Comparison of ENCODE assay signal across 10 cellular contexts in the genomic region with DNA sequence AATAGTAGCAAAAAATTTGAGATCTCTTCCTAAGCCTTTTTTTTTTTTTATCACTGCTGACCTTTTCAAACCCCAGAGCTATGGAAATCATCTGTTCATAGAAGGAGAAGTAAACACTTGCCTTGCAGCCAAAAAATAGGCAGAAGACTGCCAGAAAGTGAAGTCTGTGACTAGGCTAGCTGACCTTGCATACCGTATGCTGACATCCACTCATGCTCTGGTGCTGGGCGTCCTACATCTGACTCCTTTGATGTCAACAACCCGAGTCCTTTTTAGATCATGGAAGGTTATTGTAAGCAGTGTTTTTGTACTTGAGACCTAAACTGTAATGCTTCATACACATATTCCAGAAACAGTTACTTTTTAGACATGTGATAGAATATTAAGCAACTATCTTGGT.
A peak's percentile ranks its signal among the peaks of the same experiment; 100 is the strongest.
DNase-seq lines count a peak whose midpoint lies in the region; ATAC-seq and TF ChIP-seq lines count a peak whose summit lies in the region.
"Had no signal": no experiment of that assay in that cellular context is flagged by ENCODE, and none has a peak within 500 bp of the region (broad histone marks: within the 10 kb centered on the region; RNA-seq: fewer than 3 reads in every experiment).

No MANE protein-coding gene starts in this region.

- peak overlapping the region; percentile 43 for H3K4me3 Mint-ChIP-seq in T-helper 17 cell

- H3K9me3 ChIP-seq in T-helper 17 cell (ENCODE audit: control insufficient read depth, low read length, poor library complexity, severe bottlenecking): no peaks in the 10 kb centered on the region
- H3K9me3 ChIP-seq in hepatocyte (ENCODE audit: low read depth): no peaks in the 10 kb centered on the region
- H3K9me3 ChIP-seq in upper lobe of right lung: no peaks in the 10 kb centered on the region

- H3K79me2 ChIP-seq in hepatocyte: no peaks in the 10 kb centered on the region

- no peak overlapping the region for H2AFZ ChIP-seq in hepatocyte

- intact Hi-C loops in upper lobe of right lung (cut with DNase I): no loop called here

- H3K9me2 ChIP-seq in hepatocyte (replicated peaks; ENCODE audit: insufficient read depth): no peaks in the 10 kb centered on the region

- no peaks in the 10 kb centered on the region for H3K36me3 Mint-ChIP-seq in T-helper 17 cell (ENCODE audit: low read depth)

- no peaks in the 10 kb centered on the region for H3K27me3 ChIP-seq in hepatocyte
- H3K27me3 ChIP-seq in upper lobe of right lung: no peaks in the 10 kb centered on the region

- H3K27ac ChIP-seq in hepatocyte (no peak overlapping the region), upper lobe of right lung (no peak overlapping the region)
- H3K27ac ChIP-seq: WERI-Rb-1 had no signal

- no peak overlapping the region for H3K4me3 ChIP-seq in fibroblast of pulmonary artery (replicated peaks; ENCODE audit: low read depth, low read length)
- H3K4me3 ChIP-seq in hepatocyte: no peak overlapping the region
- no peak overlapping the region for H3K4me3 ChIP-seq in upper lobe of right lung

- H3K27ac Mint-ChIP-seq in T-helper 17 cell: no peak overlapping the region

- TF ChIP-seq CTCF in fibroblast of pulmonary artery (IDR thresholded peaks at IDR 0.05; ENCODE audit: low read length, missing control alignments) (no peak), hepatocyte (IDR thresholded peaks at IDR 0.05; ENCODE audit: poor library complexity) (no peak), upper lobe of right lung (IDR thresholded peaks at IDR 0.05) (no peak)

- H4K20me1 ChIP-seq in hepatocyte (ENCODE audit: insufficient read depth, poor library complexity, severe bottlenecking): no peaks in the 10 kb centered on the region

- DNase-seq in GM04503 (ENCODE audit: low read depth): peak; percentile 34
- DNase-seq in T-helper 17 cell: no peak
- DNase-seq in fibroblast of pulmonary artery (ENCODE audit: low read depth): peak; percentile 55
- peak; percentile 39 for DNase-seq in renal cortical epithelial cell (ENCODE audit: low read depth)
- no peak for DNase-seq in hepatocyte (ENCODE audit: low spot score)
- DNase-seq in activated gamma-delta T cell (lab: John Stamatoyannopoulos, UW): no peak
- no peak for DNase-seq in CD1c-positive myeloid dendritic cell (ENCODE audit: extremely low spot score)
- DNase-seq in upper lobe of right lung: no peak
- DNase-seq: glutamatergic neuron, WERI-Rb-1 had no signal

- no peak overlapping the region for H3K4me2 ChIP-seq in hepatocyte

- H3K27me3 Mint-ChIP-seq in T-helper 17 cell: peaks cover 7% of the 10 kb centered on the region

- H3K4me1 ChIP-seq in hepatocyte (ENCODE audit: insufficient read depth): no peaks in the 10 kb centered on the region
- H3K4me1 ChIP-seq in upper lobe of right lung: peaks cover 15% of the 10 kb centered on the region

- H3K36me3 ChIP-seq in hepatocyte (replicated peaks; ENCODE audit: insufficient read depth, low read depth): no peaks in the 10 kb centered on the region
- H3K36me3 ChIP-seq in upper lobe of right lung: no peaks in the 10 kb centered on the region
- H3K36me3 ChIP-seq: WERI-Rb-1 had no signal

- ATAC-seq in T-helper 17 cell (no peak), upper lobe of right lung (no peak)

- peaks cover 18% of the 10 kb centered on the region for H3K4me1 Mint-ChIP-seq in T-helper 17 cell

- WGBS in hepatocyte (ENCODE audit: low lambda C conversion rate, missing lambda C conversion rate): 69% methylated on average over 3 of the region's 3 CpGs

Comparison
In these comparisons a context has a peak if more than half of its experiments do, and no peak if none do; other contexts are left out.
1. DNase-seq: peak in GM04503 (single experiment), fibroblast of pulmonary artery (single experiment) and renal cortical epithelial cell (single experiment); none in T-helper 17 cell (0 of 3), hepatocyte (single experiment), activated gamma-delta T cell (single experiment), CD1c-positive myeloid dendritic cell (single experiment) and upper lobe of right lung (single experiment).